ENCODE assay signal across 8 cellular contexts in the genomic region with DNA sequence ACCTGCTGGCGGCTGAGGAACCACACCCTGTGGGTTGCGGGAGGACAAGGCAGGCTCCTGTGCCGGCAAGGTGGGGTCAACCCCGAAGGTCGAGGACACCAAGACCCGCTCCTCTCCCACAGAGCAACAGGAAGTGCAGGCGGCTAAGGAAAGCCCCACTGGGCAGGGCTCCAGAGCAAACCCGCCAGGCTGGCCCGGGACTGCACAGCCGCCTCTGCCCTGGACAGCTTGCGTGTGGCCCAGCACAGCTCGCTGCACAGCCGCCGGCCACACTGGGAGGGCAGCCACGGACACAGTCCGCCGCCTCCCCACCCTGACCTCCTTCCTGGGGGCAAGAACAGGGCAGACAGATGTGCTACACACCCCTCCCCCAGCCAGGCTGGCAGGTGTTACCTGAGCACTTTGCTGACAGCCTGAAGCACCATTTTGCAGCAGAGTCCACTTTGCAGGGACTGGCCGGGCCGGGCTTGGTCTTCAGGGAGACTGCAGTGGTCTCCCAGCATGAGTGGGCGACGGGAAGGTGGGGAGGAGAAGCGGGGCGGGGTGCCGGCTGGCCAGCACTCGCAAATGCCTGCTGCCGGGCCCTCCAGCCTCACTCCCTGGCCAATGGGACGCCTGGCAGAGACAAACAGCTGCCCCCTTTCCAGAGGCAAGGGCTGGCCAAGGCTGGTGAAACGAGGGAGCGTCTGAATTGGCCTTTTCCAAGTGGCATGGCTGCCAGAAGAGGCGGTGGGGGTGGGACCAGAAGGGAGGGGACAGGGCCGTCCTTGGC. TPM values are rescaled to one million over a fixed set of nuclear protein-coding genes. Genes with fewer than 3 reads are reported as not detected.
A peak's percentile ranks its signal among the peaks of the same experiment; 100 is the strongest.
DNase-seq lines count a peak whose midpoint lies in the region; ATAC-seq, FAIRE-seq and TF ChIP-seq lines count a peak whose summit lies in the region.

A gene with protein sequence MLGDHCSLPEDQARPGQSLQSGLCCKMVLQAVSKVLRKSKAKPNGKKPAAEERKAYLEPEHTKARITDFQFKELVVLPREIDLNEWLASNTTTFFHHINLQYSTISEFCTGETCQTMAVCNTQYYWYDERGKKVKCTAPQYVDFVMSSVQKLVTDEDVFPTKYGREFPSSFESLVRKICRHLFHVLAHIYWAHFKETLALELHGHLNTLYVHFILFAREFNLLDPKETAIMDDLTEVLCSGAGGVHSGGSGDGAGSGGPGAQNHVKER (minus strand): TSS at position 726 of the 772 bp plus-strand sequence. CDS start 223 bp downstream, at position 503.

- DNase-seq in GM12891 (ENCODE audit: insufficient read length, low spot score) (peak; percentile 53), left ventricle myocardium superior (peak; percentile 61), renal cortical epithelial cell (ENCODE audit: low read depth) (peak; percentile 32), NCI-H2107 (lab: John Stamatoyannopoulos, UW) (no peak), CD1c-positive myeloid dendritic cell (ENCODE audit: extremely low spot score) (no peak), NOMO-1 treated with DMSO at 0.1 percent for 48 hours (lab: John Stamatoyannopoulos, UW; ENCODE audit: unreplicated experiment) (no peak)
- DNase-seq in activated CD4-positive, alpha-beta memory T cell treated with anti-CD3 and anti-CD28 coated beads for 36 hours: peak; percentile 26

- ATAC-seq in left ventricle myocardium superior: peak; percentile 64
- no peak for ATAC-seq in HG03175 (IDR thresholded peaks at IDR 0.05; ENCODE audit: unreplicated experiment)

- H3K9me3 Mint-ChIP-seq in activated CD4-positive, alpha-beta memory T cell treated with anti-CD3 and anti-CD28 coated beads for 36 hours: no peaks in the 10 kb centered on the region

- H3K27ac Mint-ChIP-seq in activated CD4-positive, alpha-beta memory T cell treated with anti-CD3 and anti-CD28 coated beads for 36 hours: peak within 1 kb of the TSS; percentile 18

- TF ChIP-seq POLR2A in GM12891 (IDR thresholded peaks at IDR 0.05; ENCODE audit: low read depth, low read length): no peak

- H3K4me3 Mint-ChIP-seq in activated CD4-positive, alpha-beta memory T cell treated with anti-CD3 and anti-CD28 coated beads for 36 hours: no peak within 1 kb of the TSS

- POLR2A ChIA-PET in activated CD4-positive, alpha-beta memory T cell treated with anti-CD3 and anti-CD28 coated beads for 36 hours (lab: Charles Lee): no interaction called here

- intact Hi-C loops in activated CD4-positive, alpha-beta memory T cell treated with anti-CD3 and anti-CD28 coated beads for 36 hours (cut with micrococcal nuclease): no loop called here
- intact Hi-C loops in left ventricle myocardium superior (cut with micrococcal nuclease): no loop called here

- no peaks in the 10 kb centered on the region for H3K27me3 Mint-ChIP-seq in activated CD4-positive, alpha-beta memory T cell treated with anti-CD3 and anti-CD28 coated beads for 36 hours

- FAIRE-seq in GM12891 (lab: Jason Lieb, UNC): peak; percentile 66

- H3K4me1 Mint-ChIP-seq in activated CD4-positive, alpha-beta memory T cell treated with anti-CD3 and anti-CD28 coated beads for 36 hours (ENCODE audit: low read depth): peaks cover 40% of the 10 kb centered on the region

- CTCF ChIA-PET in activated CD4-positive, alpha-beta memory T cell treated with anti-CD3 and anti-CD28 coated beads for 36 hours (lab: Charles Lee): no interaction called here

- no peaks in the 10 kb centered on the region for H3K36me3 Mint-ChIP-seq in activated CD4-positive, alpha-beta memory T cell treated with anti-CD3 and anti-CD28 coated beads for 36 hours

TF ChIP-seq in GM12891, 5 proteins besides CTCF, POLR2A, EP300 and RAD21:
- TF ChIP-seq TAF1 (IDR thresholded peaks at IDR 0.05; ENCODE audit: low read depth, low read length) (no peak), SPI1 (IDR thresholded peaks at IDR 0.05; ENCODE audit: low read depth, low read length) (no peak), POLR2AphosphoS5 (IDR thresholded peaks at IDR 0.05; ENCODE audit: low read depth, low read length) (no peak), POU2F2 (IDR thresholded peaks at IDR 0.05; ENCODE audit: low read depth, low read length) (no peak), PAX5 (IDR thresholded peaks at IDR 0.05; ENCODE audit: insufficient read depth, low read length, severe bottlenecking) (no peak)

RNA-seq across cellular contexts. Expression of the gene that starts here (rescaled TPM):
- 14.4 TPM for polyA plus RNA-seq in GM12891 (2012; ENCODE audit: low read depth, missing spikeins)
- 10 to 100 TPM; 15.9 to 17.9 TPM for total RNA-seq in activated CD4-positive, alpha-beta memory T cell treated with anti-CD3 and anti-CD28 coated beads for 36 hours
- total RNA-seq in left ventricle myocardium superior (52.8 TPM), renal cortical epithelial cell (20.8 and 36.5 TPM in 2 replicates)

Comparison
In these comparisons a context has a peak if more than half of its experiments do, and no peak if none do; other contexts are left out.
1. DNase-seq: peak in GM12891 (single experiment), activated CD4-positive, alpha-beta memory T cell treated with anti-CD3 and anti-CD28 coated beads for 36 hours (single experiment), left ventricle myocardium superior (single experiment) and renal cortical epithelial cell (single experiment); none in NCI-H2107 (single experiment), CD1c-positive myeloid dendritic cell (single experiment) and NOMO-1 treated with DMSO at 0.1 percent for 48 hours (single experiment).